22 cellular contexts compared by ENCODE assay signal in genomic region chr12:116266631-116267349, GRCh38. TPM values are rescaled to one million over a fixed set of nuclear protein-coding genes. Genes with fewer than 3 reads are reported as not detected.
DNase-seq lines count a peak whose midpoint lies in the region; ATAC-seq and TF ChIP-seq lines count a peak whose summit lies in the region.
"Had no signal": no experiment of that assay in that cellular context is flagged by ENCODE, and none has a peak within 500 bp of the region (broad histone marks: within the 10 kb centered on the region; RNA-seq: fewer than 3 reads in every experiment).

No MANE protein-coding gene starts in this region.

- H3K9me3 Mint-ChIP-seq in activated CD4-positive, alpha-beta memory T cell treated with anti-CD3 and anti-CD28 coated beads for 36 hours, result no peaks in the 10 kb centered on the region
- H3K9me3 Mint-ChIP-seq: activated naive CD4-positive, alpha-beta T cell treated with anti-CD3 and anti-CD28 coated beads, Interleukin-2, amount 50 U/mL, for 24 hours; immature natural killer cell; naive B cell had no signal

- H2AFZ ChIP-seq in IMR-90 (replicated peaks; ENCODE audit: low read length, poor library complexity), result no peak overlapping the region
- H2AFZ ChIP-seq in mesenchymal stem cell (ENCODE audit: low read depth, low read length), result no peak overlapping the region

- H3K36me3 ChIP-seq in IMR-90 (ENCODE audit: control insufficient read depth, insufficient read depth, low read length) (no peaks in the 10 kb centered on the region), mesenchymal stem cell (ENCODE audit: control insufficient read depth in 1 of 2, insufficient read depth in 2 of 2, low read depth in 1 of 2, low read length in 2 of 2) (no peaks in the 10 kb centered on the region)
- H3K36me3 ChIP-seq: heart left ventricle had no signal

- peak overlapping the region; percentile 38; the same call in 1 of the 2 replicates for H3K4me2 ChIP-seq in IMR-90 (ENCODE audit: low read depth, low read length)
- H3K4me2 ChIP-seq in mesenchymal stem cell (ENCODE audit: low read length, poor library complexity, severe bottlenecking), result no peak overlapping the region

- H3K4me3 ChIP-seq in IMR-90 (ENCODE audit: insufficient read depth, low read depth, low read length) (no peak overlapping the region), choroid plexus epithelial cell (ENCODE audit: low read depth, low read length) (no peak overlapping the region), mesenchymal stem cell (ENCODE audit: insufficient read depth in 1 of 2, low read depth in 1 of 2, low read length in 2 of 2) (peak overlapping the region in 1 of 2 experiments; percentile 55)
- H3K4me3 ChIP-seq: dorsolateral prefrontal cortex, heart left ventricle, lung had no signal

- no peaks in the 10 kb centered on the region for H3K9me3 ChIP-seq in IMR-90 (ENCODE audit: control insufficient read depth, insufficient read depth, low read length)
- H3K9me3 ChIP-seq in mesenchymal stem cell (ENCODE audit: control insufficient read depth, low read length), result no peaks in the 10 kb centered on the region
- H3K9me3 ChIP-seq: Caco-2, heart left ventricle had no signal

- no peaks in the 10 kb centered on the region for H3K27me3 Mint-ChIP-seq in activated CD4-positive, alpha-beta memory T cell treated with anti-CD3 and anti-CD28 coated beads for 36 hours
- H3K27me3 Mint-ChIP-seq: activated naive CD4-positive, alpha-beta T cell treated with anti-CD3 and anti-CD28 coated beads, Interleukin-2, amount 50 U/mL, for 24 hours; brain; naive B cell had no signal

- peaks cover 43% of the 10 kb centered on the region for H3K4me1 Mint-ChIP-seq in activated CD4-positive, alpha-beta memory T cell treated with anti-CD3 and anti-CD28 coated beads for 36 hours (ENCODE audit: low read depth)

- H3K4me3 Mint-ChIP-seq in activated CD4-positive, alpha-beta memory T cell treated with anti-CD3 and anti-CD28 coated beads for 36 hours, result no peak overlapping the region
- H3K4me3 Mint-ChIP-seq: activated naive CD4-positive, alpha-beta T cell treated with anti-CD3 and anti-CD28 coated beads, Interleukin-2, amount 50 U/mL, for 24 hours; brain; immature natural killer cell; naive B cell had no signal

- H3K23ac ChIP-seq in IMR-90 (ENCODE audit: low read depth, low read length), result no peak overlapping the region
- no peak overlapping the region for H3K23ac ChIP-seq in mesenchymal stem cell (ENCODE audit: low read length in 2 of 2)

- H2BK120ac ChIP-seq in IMR-90 (ENCODE audit: low read depth, low read length) (no peak overlapping the region), mesenchymal stem cell (ENCODE audit: low read depth, low read length) (no peak overlapping the region)

- no peak overlapping the region for H3K14ac ChIP-seq in IMR-90 (replicated peaks; ENCODE audit: low read depth, low read length)
- no peak overlapping the region for H3K14ac ChIP-seq in mesenchymal stem cell (ENCODE audit: low read length in 2 of 2)

- no peak overlapping the region for H4K8ac ChIP-seq in IMR-90 (ENCODE audit: low read depth in 2 of 2, low read length in 2 of 2)
- no peak overlapping the region for H4K8ac ChIP-seq in mesenchymal stem cell (ENCODE audit: low read length)

- dilution Hi-C loops in IMR-90 (cut with HindIII; ENCODE audit: low sequenced_read_pairs, unreplicated experiment), result no loop called here

- H3K79me1 ChIP-seq in IMR-90 (ENCODE audit: low read depth in 1 of 2, low read length in 2 of 2) (peaks cover 0 to 50% of the 10 kb centered on the region in 2 experiments; a peak in 3 of 4 replicates), mesenchymal stem cell (replicated peaks; ENCODE audit: low read length, poor library complexity, severe bottlenecking) (no peaks in the 10 kb centered on the region)

- intact Hi-C loops in IMR-90 (cut with micrococcal nuclease), result no loop called here
- intact Hi-C loops in activated CD4-positive, alpha-beta memory T cell treated with anti-CD3 and anti-CD28 coated beads for 36 hours (cut with micrococcal nuclease), result no loop called here

- POLR2A ChIA-PET in IMR-90 (lab: Charles Lee; ENCODE audit: unreplicated experiment), result no interaction called here
- POLR2A ChIA-PET in activated CD4-positive, alpha-beta memory T cell treated with anti-CD3 and anti-CD28 coated beads for 36 hours (lab: Charles Lee), result no interaction called here

- in situ Hi-C loops in IMR-90 (cut with MboI; ENCODE audit: low sequenced_read_pairs) (no loop called here), GM13977 (cut with MboI; ENCODE audit: low pct_unique_long_range_greater_than_20kb, low sequenced_read_pairs, unreplicated experiment) (loop anchor here (25.0 kb wide), 1 partner anchor 846 kb away; no protein-coding TSS in a partner anchor)

- peaks cover 92% of the 10 kb centered on the region for H4K20me1 ChIP-seq in IMR-90 (ENCODE audit: insufficient read depth, low read length)

- no TSS peak for BruUV-seq in IMR-90 (replicated peaks; lab: Mats Ljungman, UMichigan)

- no peak overlapping the region for H2BK20ac ChIP-seq in IMR-90 (ENCODE audit: low read depth, low read length)

- no peak overlapping the region for H2AK9ac ChIP-seq in IMR-90 (replicated peaks; ENCODE audit: low read depth, low read length, poor library complexity)

- no peak for TF ChIP-seq RAD21 in IMR-90 (IDR thresholded peaks at IDR 0.05; ENCODE audit: low read length)

- H4K5ac ChIP-seq in IMR-90 (ENCODE audit: low read depth, low read length), result no peak overlapping the region

- H3K9ac ChIP-seq in IMR-90 (ENCODE audit: low read depth, low read length), result no peak overlapping the region
- peak overlapping the region; percentile 57 for H3K9ac ChIP-seq in mesenchymal stem cell (ENCODE audit: low read length)

- no peak overlapping the region for H2BK12ac ChIP-seq in mesenchymal stem cell (ENCODE audit: low read length in 2 of 2)

- H3K56ac ChIP-seq in IMR-90 (ENCODE audit: extremely low read depth, insufficient read depth, low read length), result no peak overlapping the region

- no peak for TF ChIP-seq POLR2A in IMR-90 (IDR thresholded peaks at IDR 0.05; ENCODE audit: low read depth, low read length)

- H3K18ac ChIP-seq in IMR-90 (ENCODE audit: low read depth, low read length), result no peak overlapping the region
- H3K18ac ChIP-seq in mesenchymal stem cell (ENCODE audit: low read depth in 1 of 2, low read length in 2 of 2), result no peak overlapping the region

- no peak overlapping the region for H3K27ac Mint-ChIP-seq in activated CD4-positive, alpha-beta memory T cell treated with anti-CD3 and anti-CD28 coated beads for 36 hours
- H3K27ac Mint-ChIP-seq: activated naive CD4-positive, alpha-beta T cell treated with anti-CD3 and anti-CD28 coated beads, Interleukin-2, amount 50 U/mL, for 24 hours; brain; immature natural killer cell; naive B cell had no signal

- TF ChIP-seq CTCF in IMR-90 (conservative IDR thresholded peaks at IDR 0.05; ENCODE audit: low read depth, low read length), result no peak
- TF ChIP-seq CTCF in choroid plexus epithelial cell (conservative IDR thresholded peaks at IDR 0.05; ENCODE audit: low read depth, low read length), result no peak
- no peak for TF ChIP-seq CTCF in GM13977 (IDR thresholded peaks at IDR 0.05; ENCODE audit: extremely low read depth, insufficient read depth, missing control alignments)

- H3K4me1 ChIP-seq in IMR-90 (ENCODE audit: control insufficient read depth, insufficient read depth, low read length), result peaks cover 20% of the 10 kb centered on the region
- H3K4me1 ChIP-seq in mesenchymal stem cell (ENCODE audit: control insufficient read depth, insufficient read depth, low read depth, low read length), result peaks cover 10% of the 10 kb centered on the region

- 80% methylated on average over 1 of the region's 6 CpGs; no CpG with 5 or more reads in 1 of the 2 experiments for WGBS in IMR-90 (ENCODE audit: extremely low coverage in 2 of 2, insufficient read length in 1 of 2), 2 experiments
- 59% methylated on average over 6 of the region's 6 CpGs for WGBS in mesenchymal stem cell

- CTCF ChIA-PET in IMR-90 (lab: Yijun Ruan, JAX), result no interaction called here
- CTCF ChIA-PET in activated CD4-positive, alpha-beta memory T cell treated with anti-CD3 and anti-CD28 coated beads for 36 hours (lab: Charles Lee), result interaction anchor here (1.8 kb wide), 1 partner anchor 9 kb away, joined by 6 read pairs; no protein-coding TSS in a partner anchor

- H2BK5ac ChIP-seq in IMR-90 (ENCODE audit: low read depth, low read length, poor library complexity, severe bottlenecking) (no peak overlapping the region), mesenchymal stem cell (ENCODE audit: low read depth, low read length, poor library complexity, severe bottlenecking) (no peak overlapping the region)

- H3K27ac ChIP-seq in IMR-90 (ENCODE audit: insufficient read depth, low read length) (no peak overlapping the region), mesenchymal stem cell (ENCODE audit: low read length, poor library complexity, severe bottlenecking) (no peak overlapping the region)
- H3K27ac ChIP-seq: dorsolateral prefrontal cortex had no signal

- peaks cover 2% of the 10 kb centered on the region for H3K36me3 Mint-ChIP-seq in activated CD4-positive, alpha-beta memory T cell treated with anti-CD3 and anti-CD28 coated beads for 36 hours
- H3K36me3 Mint-ChIP-seq: activated naive CD4-positive, alpha-beta T cell treated with anti-CD3 and anti-CD28 coated beads, Interleukin-2, amount 50 U/mL, for 24 hours; immature natural killer cell; naive B cell had no signal

- H4K91ac ChIP-seq in IMR-90 (ENCODE audit: insufficient read depth, low read depth, low read length), result no peak overlapping the region
- H4K91ac ChIP-seq in mesenchymal stem cell (ENCODE audit: low read length), result no peak overlapping the region

- H3K27me3 ChIP-seq in IMR-90 (ENCODE audit: control insufficient read depth, insufficient read depth, low read length) (no peaks in the 10 kb centered on the region), mesenchymal stem cell (ENCODE audit: control insufficient read depth in 1 of 2, insufficient read depth in 1 of 2, low read length in 2 of 2) (no peaks in the 10 kb centered on the region)
- H3K27me3 ChIP-seq: dorsolateral prefrontal cortex, heart left ventricle had no signal

- H2AK5ac ChIP-seq in IMR-90 (ENCODE audit: low read depth, low read length) (no peak overlapping the region), mesenchymal stem cell (ENCODE audit: low read length, severe bottlenecking) (no peak overlapping the region)

- peaks cover 18% of the 10 kb centered on the region for H3K9me1 ChIP-seq in IMR-90 (ENCODE audit: insufficient read depth, low read length)

- H2BK15ac ChIP-seq in IMR-90 (ENCODE audit: low read depth, low read length), result no peak overlapping the region
- H2BK15ac ChIP-seq in mesenchymal stem cell (ENCODE audit: low read depth, poor library complexity, severe bottlenecking), result no peak overlapping the region

- DNase-seq in CD1c-positive myeloid dendritic cell (ENCODE audit: extremely low spot score) (peak; percentile 40), IMR-90 (peak; percentile 59), choroid plexus epithelial cell (ENCODE audit: low read depth) (peak; percentile 40), mesenchymal stem cell (no peak), GM13977 (ENCODE audit: low spot score) (no peak), HuH-7.5 (ENCODE audit: low spot score) (no peak)
- no peak for DNase-seq in activated CD4-positive, alpha-beta memory T cell treated with anti-CD3 and anti-CD28 coated beads for 36 hours
- DNase-seq in activated effector memory CD4-positive, alpha-beta T cell treated with anti-CD3 and anti-CD28 coated beads, Interleukin-2, amount 50 U/mL, for 16 hours, result no peak
- DNase-seq: activated CD4-positive, alpha-beta T cell treated with anti-CD3 and anti-CD28 coated beads for 4 hours; activated T-cell treated with anti-CD3 and anti-CD28 coated beads for 4 hours; Caco-2; dorsolateral prefrontal cortex; heart left ventricle; immature natural killer cell; naive B cell; NCI-H146; NCI-H2227 treated with DMSO at 0.1 percent for 48 hours; posterior cingulate gyrus; substantia nigra had no signal

- H3K4ac ChIP-seq in IMR-90 (ENCODE audit: low read depth, low read length), result no peak overlapping the region
- H3K4ac ChIP-seq in mesenchymal stem cell (ENCODE audit: low read depth in 1 of 2, low read length in 2 of 2), result no peak overlapping the region

- peak; percentile 50 for ATAC-seq in IMR-90 (ENCODE audit: low read depth)

RNA-seq across cellular contexts. Expression of gene MED13L, which starts 10.7 kb away (rescaled TPM):
- total RNA-seq in IMR-90 (2012; rRNA removed), result 49.1 and 93.3 TPM in 2 replicates
- polyA plus RNA-seq in IMR-90 (2012; rRNA removed), result 17.9 and 18.1 TPM in 2 replicates
- 7.7 and 9.4 TPM in 2 replicates for polyA plus RNA-seq in IMR-90 (2012; cell fraction: cytosol; rRNA removed)
- polyA plus RNA-seq in IMR-90 (2012; cell fraction: nucleus; rRNA removed; ENCODE audit: low replicate concordance), result 15.3 and 42.2 TPM in 2 replicates
- 24.7 TPM for polyA plus RNA-seq in mesenchymal stem cell (2013, experiment 1 of 2)
- polyA plus RNA-seq in mesenchymal stem cell (2013, experiment 2 of 2), result 25.6 TPM
- total RNA-seq in activated CD4-positive, alpha-beta memory T cell treated with anti-CD3 and anti-CD28 coated beads for 36 hours, result 10 to 100 TPM; 37.7 to 41.4 TPM

Comparison
In these comparisons a context has a peak if more than half of its experiments do, and no peak if none do; other contexts are left out.
1. DNase-seq: peak in CD1c-positive myeloid dendritic cell (single experiment), IMR-90 (single experiment) and choroid plexus epithelial cell (single experiment); none in mesenchymal stem cell (single experiment), GM13977 (single experiment), activated CD4-positive, alpha-beta memory T cell treated with anti-CD3 and anti-CD28 coated beads for 36 hours (single experiment), activated effector memory CD4-positive, alpha-beta T cell treated with anti-CD3 and anti-CD28 coated beads, Interleukin-2, amount 50 U/mL, for 16 hours (single experiment) and HuH-7.5 (single experiment).